ENCODE assay signal across 9 cellular contexts in genomic region chr10:13707156-13707881, GRCh38.
DNase-seq lines count a peak whose midpoint lies in the region; TF ChIP-seq lines count a peak whose summit lies in the region.
"Had no signal": no experiment of that assay in that cellular context is flagged by ENCODE, and none has a peak within 500 bp of the region (broad histone marks: within the 10 kb centered on the region; RNA-seq: fewer than 3 reads in every experiment).

No MANE protein-coding gene starts in this region.

- peaks cover 22% of the 10 kb centered on the region for H3K9me3 Mint-ChIP-seq in glutamatergic neuron (ENCODE audit: unreplicated experiment)

- H3K36me3 Mint-ChIP-seq in glutamatergic neuron (ENCODE audit: unreplicated experiment), result peaks cover 3% of the 10 kb centered on the region

- no peak overlapping the region for H2AFZ ChIP-seq in neuron (ENCODE audit: low read depth, low read length)

- peak; percentile 13 for DNase-seq in DMS79 treated with DMSO at 0.1 percent for 48 hours (lab: John Stamatoyannopoulos, UW)
- DNase-seq in DMS79 (lab: John Stamatoyannopoulos, UW), result no peak
- peak; percentile 30 for DNase-seq in activated naive CD4-positive, alpha-beta T cell treated with anti-CD3 and anti-CD28 coated beads, Interleukin-2, amount 50 U/mL, for 16 hours
- peak; percentile 54 for DNase-seq in glutamatergic neuron
- DNase-seq in NOMO-1 treated with dmso at 0.1 percent for 144 hours (lab: John Stamatoyannopoulos, UW; ENCODE audit: unreplicated experiment), result no peak
- no peak for DNase-seq in activated effector memory CD4-positive, alpha-beta T cell treated with anti-CD3 and anti-CD28 coated beads, Interleukin-2, amount 50 U/mL, for 16 hours

- H3K9me3 ChIP-seq in KOPT-K1 (ENCODE audit: insufficient read depth, low read length, poor library complexity, severe bottlenecking) (no peaks in the 10 kb centered on the region), neuron (ENCODE audit: low read length) (no peaks in the 10 kb centered on the region)
- H3K9me3 ChIP-seq: neutrophil had no signal

- TF ChIP-seq CTCF in glutamatergic neuron (IDR thresholded peaks at IDR 0.05; ENCODE audit: partially characterized antibody, unreplicated experiment), result no peak

- peak overlapping the region; percentile 85 for H3K4me3 Mint-ChIP-seq in glutamatergic neuron (ENCODE audit: unreplicated experiment)

- H3K4me3 ChIP-seq in neuron (ENCODE audit: low read length), result peak overlapping the region; percentile 10

- peaks cover 38% of the 10 kb centered on the region for H3K4me1 ChIP-seq in neuron (ENCODE audit: insufficient read depth, low read length)

- peaks cover 11% of the 10 kb centered on the region for H3K27me3 Mint-ChIP-seq in glutamatergic neuron (ENCODE audit: unreplicated experiment)

- H3K27ac ChIP-seq in KOPT-K1 (ENCODE audit: low read depth, low read length, poor library complexity, severe bottlenecking), result peak overlapping the region; percentile 90
- H3K27ac ChIP-seq: neutrophil had no signal

- no peaks in the 10 kb centered on the region for H3K36me3 ChIP-seq in KOPT-K1 (ENCODE audit: insufficient read depth, low read length)
- H3K36me3 ChIP-seq in neuron (ENCODE audit: insufficient read depth, low read length), result peaks cover 10% of the 10 kb centered on the region
- H3K36me3 ChIP-seq: neutrophil had no signal

- peaks cover 77% of the 10 kb centered on the region for H3K4me1 Mint-ChIP-seq in glutamatergic neuron (ENCODE audit: low read depth, unreplicated experiment)

- no peaks in the 10 kb centered on the region for H3K27me3 ChIP-seq in neuron (ENCODE audit: insufficient read depth, low read length)

- peak overlapping the region; percentile 85 for H3K27ac Mint-ChIP-seq in glutamatergic neuron (ENCODE audit: unreplicated experiment)

Comparison
In these comparisons a context has a peak if more than half of its experiments do, and no peak if none do; other contexts are left out.
1. DNase-seq: peak in DMS79 treated with DMSO at 0.1 percent for 48 hours (single experiment), activated naive CD4-positive, alpha-beta T cell treated with anti-CD3 and anti-CD28 coated beads, Interleukin-2, amount 50 U/mL, for 16 hours (single experiment) and glutamatergic neuron (single experiment); none in DMS79 (single experiment), NOMO-1 treated with dmso at 0.1 percent for 144 hours (single experiment) and activated effector memory CD4-positive, alpha-beta T cell treated with anti-CD3 and anti-CD28 coated beads, Interleukin-2, amount 50 U/mL, for 16 hours (single experiment).